In the genomic region with DNA sequence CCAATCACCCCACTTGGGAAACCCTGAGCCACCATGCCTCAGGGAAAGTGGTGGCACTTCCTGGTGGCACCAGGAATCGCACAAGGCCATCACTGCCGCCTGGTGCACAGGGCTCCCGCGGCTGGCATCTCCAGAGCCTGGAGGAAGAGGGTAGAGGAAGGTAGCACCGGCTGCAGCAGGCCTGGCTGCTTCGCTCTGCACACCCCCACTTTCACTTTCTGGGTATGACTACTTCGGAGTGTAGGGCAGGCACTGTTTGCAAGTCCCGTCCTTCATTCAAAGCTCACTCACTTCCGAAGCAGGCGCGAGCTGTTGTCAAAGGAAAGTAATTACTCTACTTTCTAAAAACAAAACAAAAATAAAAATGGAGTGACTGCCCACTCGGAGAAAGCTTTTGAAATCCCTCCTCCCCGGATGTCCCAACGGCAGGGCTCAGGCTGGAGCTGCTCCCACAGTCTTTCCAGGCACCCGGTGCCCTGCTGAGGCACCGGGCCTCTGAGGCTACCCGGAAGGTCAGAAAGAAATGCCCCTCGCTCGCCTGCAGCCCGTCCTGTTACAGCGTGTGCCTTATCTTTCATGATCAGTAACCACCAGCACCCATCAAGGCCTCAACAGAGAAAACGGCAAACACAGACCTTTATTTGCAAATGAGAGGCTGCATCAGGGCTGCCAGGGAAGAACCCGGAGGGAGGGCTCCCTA, we compare ENCODE assay signal across 8 cellular contexts. TPM values are rescaled to one million over a fixed set of nuclear protein-coding genes. Genes with fewer than 3 reads are reported as not detected.
A peak's percentile ranks its signal among the peaks of the same experiment; 100 is the strongest.
DNase-seq lines count a peak whose midpoint lies in the region; ATAC-seq, FAIRE-seq and TF ChIP-seq lines count a peak whose summit lies in the region.

No MANE protein-coding gene starts in this region.

- H3K36me3 ChIP-seq in keratinocyte (ENCODE audit: control insufficient read depth in 2 of 2, extremely low read depth in 1 of 2, insufficient read depth in 2 of 2, low read length in 2 of 2) = no peaks in the 10 kb centered on the region

- TF ChIP-seq CTCF in Calu3 (IDR thresholded peaks at IDR 0.05; ENCODE audit: unreplicated experiment) (no peak), astrocyte of the cerebellum (IDR thresholded peaks at IDR 0.05; ENCODE audit: low read depth, low read length, missing control alignments) (no peak), keratinocyte (optimal IDR thresholded peaks at IDR 0.05 in 1 of 3, IDR thresholded peaks at IDR 0.05 in 1 of 3, conservative IDR thresholded peaks at IDR 0.05 in 1 of 3; ENCODE audit: extremely low read depth in 1 of 3, insufficient read depth in 2 of 3, low read length in 3 of 3) (no peak)

- CTCF ChIA-PET in Calu3 (lab: Charles Lee) = interaction anchor here (0.7 kb wide), 1 partner anchor 200 kb away, joined by 6 read pairs; no protein-coding TSS in a partner anchor

- peak overlapping the region; percentile 73 for H3K27ac ChIP-seq in keratinocyte (ENCODE audit: control insufficient read depth, insufficient read depth, low read length)

- H3K27ac Mint-ChIP-seq in Calu3 (ENCODE audit: unreplicated experiment) = peak overlapping the region; percentile 23

- no peak overlapping the region for H2AFZ ChIP-seq in keratinocyte (ENCODE audit: control insufficient read depth, low read length)

- peaks cover 19% of the 10 kb centered on the region for H3K27me3 Mint-ChIP-seq in Calu3 (ENCODE audit: unreplicated experiment)

- no peaks in the 10 kb centered on the region for H3K9me3 ChIP-seq in keratinocyte (ENCODE audit: control insufficient read depth, low read depth, low read length)

- peak overlapping the region; percentile 98 for H3K4me2 ChIP-seq in keratinocyte (ENCODE audit: control insufficient read depth, extremely low read depth, insufficient read depth, low read depth, low read length)

- H3K9ac ChIP-seq in keratinocyte (ENCODE audit: control insufficient read depth, extremely low read depth, insufficient read depth, low read length) = peak overlapping the region; percentile 90

- intact Hi-C loops in Calu3 (cut with micrococcal nuclease; ENCODE audit: unreplicated experiment) = no loop called here

- peaks cover 55% of the 10 kb centered on the region for H3K79me2 ChIP-seq in keratinocyte (ENCODE audit: control insufficient read depth, insufficient read depth, low read length)

- peak; percentile 39 for FAIRE-seq in keratinocyte (lab: Jason Lieb, UNC)

- H3K4me3 Mint-ChIP-seq in Calu3 (ENCODE audit: low read depth, unreplicated experiment) = peak overlapping the region; percentile 73

- peak overlapping the region; percentile 84 for H3K4me3 ChIP-seq in astrocyte of the cerebellum (ENCODE audit: low read depth, low read length)
- H3K4me3 ChIP-seq in keratinocyte (ENCODE audit: control insufficient read depth in 2 of 3, extremely low read depth in 1 of 3, insufficient read depth in 2 of 3, low read depth in 1 of 3, low read length in 3 of 3) = peak overlapping the region; percentile 70 to 92 (median 83)

- in situ Hi-C loops in astrocyte of the cerebellum (cut with HindIII; ENCODE audit: low sequenced_read_pairs) = no loop called here

- H3K4me1 Mint-ChIP-seq in Calu3 (ENCODE audit: low read depth, unreplicated experiment) = no peaks in the 10 kb centered on the region

- peaks cover 9% of the 10 kb centered on the region for H4K20me1 ChIP-seq in keratinocyte (ENCODE audit: control insufficient read depth, extremely low read depth, insufficient read depth, low read length)

- dilution Hi-C loops in keratinocyte (cut with MboI; ENCODE audit: extremely low pct_ligation_motif_present, low sequenced_read_pairs) = no loop called here

- H3K9me3 Mint-ChIP-seq in Calu3 (ENCODE audit: low read depth, unreplicated experiment) = no peaks in the 10 kb centered on the region

- peak; percentile 27 for ATAC-seq in HG02885 (IDR thresholded peaks at IDR 0.05; ENCODE audit: poor library complexity, unreplicated experiment)

- H3K36me3 Mint-ChIP-seq in Calu3 (ENCODE audit: insufficient read depth, unreplicated experiment) = peaks cover 23% of the 10 kb centered on the region

- DNase-seq in Calu3 (peak; percentile 29), T-helper 1 cell (peak in 3 of 5 donors; percentile 27 to 86 (median 41)), astrocyte of the cerebellum (ENCODE audit: low read depth) (no peak), keratinocyte (ENCODE audit: low read depth, low spot score) (peak; percentile 26), NCI-H345 (lab: John Stamatoyannopoulos, UW) (no peak), NCI-H510A treated with DMSO at 0.1 percent for 48 hours (lab: John Stamatoyannopoulos, UW) (no peak)
- DNase-seq in stimulated activated CD4-positive, alpha-beta T cell treated with anti-CD3 and anti-CD28 coated beads, Interleukin-2, amount 100 ng/mL, for 24 hours = peak; percentile 67 to 70

- TSS peak; percentile 80 for BruUV-seq in Calu3 (replicated peaks; lab: Mats Ljungman, UMichigan)

- no peaks in the 10 kb centered on the region for H3K9me1 ChIP-seq in keratinocyte (ENCODE audit: control insufficient read depth, extremely low read depth, insufficient read depth, low read length)

- H3K27me3 ChIP-seq in keratinocyte (ENCODE audit: control insufficient read depth, extremely low read depth, insufficient read depth, low read length) = peaks cover 17% of the 10 kb centered on the region

- peaks cover 21% of the 10 kb centered on the region for H3K4me1 ChIP-seq in keratinocyte (ENCODE audit: control insufficient read depth, extremely low read depth, insufficient read depth, low read length)

RNA-seq across cellular contexts. Expression of gene BRD3, which starts 2.0 kb away (rescaled TPM):
- total RNA-seq in Calu3 (2022) = 30.8 and 31.1 TPM in 2 replicates
- 2.5 to 6.3 TPM (median 3.3 TPM) in 3 replicates for polyA plus RNA-seq in keratinocyte
- polyA plus RNA-seq in keratinocyte (2011; ENCODE audit: low read depth) = 22.4 TPM
- 3.4 and 3.9 TPM in 2 replicates for polyA plus RNA-seq in keratinocyte (2011; cell fraction: cytosol; rRNA removed)
- 8.0 and 9.2 TPM in 2 replicates for polyA plus RNA-seq in keratinocyte (2011; cell fraction: nucleus; rRNA removed)
- 7.1 and 8.4 TPM in 2 replicates for polyA plus RNA-seq in keratinocyte (2012; ENCODE audit: low replicate concordance)
- 2.9 to 5.3 TPM (median 4.9 TPM) in 3 replicates for polyA minus RNA-seq in keratinocyte
- 12.3 TPM for polyA minus RNA-seq in keratinocyte (2011; cell fraction: cytosol; rRNA and poly(A)+ RNA removed)
- polyA minus RNA-seq in keratinocyte (2011; cell fraction: nucleus; rRNA and poly(A)+ RNA removed) = 5.6 and 6.5 TPM in 2 replicates

RNA-seq across cellular contexts. Expression of gene BRD3OS, which starts 40.6 kb away (rescaled TPM):
- total RNA-seq in Calu3 (2022) = 10.5 and 10.7 TPM in 2 replicates
- 8.2 to 13.8 TPM (median 8.5 TPM) in 3 replicates for polyA plus RNA-seq in keratinocyte
- 3.3 TPM for polyA plus RNA-seq in keratinocyte (2011; ENCODE audit: low read depth)
- 14.2 and 15.1 TPM in 2 replicates for polyA plus RNA-seq in keratinocyte (2011; cell fraction: cytosol; rRNA removed)
- polyA plus RNA-seq in keratinocyte (2011; cell fraction: nucleus; rRNA removed) = 9.9 and 11.2 TPM in 2 replicates
- polyA plus RNA-seq in keratinocyte (2012; ENCODE audit: low replicate concordance) = 3.2 and 13.3 TPM in 2 replicates
- polyA minus RNA-seq in keratinocyte = 6.3 to 10.8 TPM (median 6.5 TPM) in 3 replicates
- polyA minus RNA-seq in keratinocyte (2011; cell fraction: cytosol; rRNA and poly(A)+ RNA removed) = 10.7 TPM
- 3.8 and 4.9 TPM in 2 replicates for polyA minus RNA-seq in keratinocyte (2011; cell fraction: nucleus; rRNA and poly(A)+ RNA removed)

Comparison
In these comparisons a context has a peak if more than half of its experiments do, and no peak if none do; other contexts are left out.
1. DNase-seq: peak in Calu3 (single experiment), T-helper 1 cell (3 of 5), keratinocyte (single experiment) and stimulated activated CD4-positive, alpha-beta T cell treated with anti-CD3 and anti-CD28 coated beads, Interleukin-2, amount 100 ng/mL, for 24 hours (2 of 2); none in astrocyte of the cerebellum (single experiment), NCI-H345 (single experiment) and NCI-H510A treated with DMSO at 0.1 percent for 48 hours (single experiment).